Comparison of ENCODE assay signal across 8 cellular contexts in the genomic region with DNA sequence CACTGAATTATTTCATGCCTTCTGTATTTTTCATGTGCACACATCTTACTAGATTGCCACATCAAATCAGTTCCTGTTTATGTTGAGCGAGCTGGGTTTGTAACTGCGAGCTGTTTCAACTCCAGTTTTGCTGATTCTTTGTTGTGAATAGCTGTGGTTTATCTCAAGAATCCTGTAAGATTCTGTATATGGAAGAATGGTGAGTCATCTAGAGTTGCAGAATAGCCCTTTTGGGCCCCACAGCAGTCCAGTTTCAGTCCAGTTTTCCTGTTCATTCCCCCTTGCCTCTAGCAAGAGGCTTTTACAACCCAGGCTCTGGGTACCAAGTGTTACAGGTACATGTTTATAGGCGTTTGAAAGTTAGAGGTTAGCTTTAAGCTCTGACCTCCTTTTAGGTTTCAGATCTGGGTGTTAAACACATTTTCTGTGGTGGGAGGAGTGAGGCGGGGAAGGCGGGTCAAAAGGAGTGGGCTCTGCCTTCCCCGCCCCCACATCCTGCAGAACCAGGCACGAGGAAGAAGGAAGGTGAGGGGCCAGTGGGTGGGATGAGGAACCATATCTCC. TPM values are rescaled to one million over a fixed set of nuclear protein-coding genes. Genes with fewer than 3 reads are reported as not detected.
DNase-seq lines count a peak whose midpoint lies in the region; ATAC-seq lines count a peak whose summit lies in the region.

No MANE protein-coding gene starts in this region.

- peak overlapping the region; percentile 76 to 99 (median 88) for H3K27ac Mint-ChIP-seq in CD8-positive, alpha-beta memory T cell
- H3K27ac Mint-ChIP-seq in natural killer cell treated with Interleukin-12 subunit alpha and Interleukin-12 subunit beta and Interleukin-15 and Interleukin-18, amount 100 ng/mL, for 72 hours: peak overlapping the region; percentile 84 to 91

- CTCF ChIA-PET in CD8-positive, alpha-beta memory T cell (lab: Charles Lee): interaction anchor here (1.0 to 2.4 kb wide), 7 partner anchors 24 to 222 kb away, joined by 4 to 15 read pairs (median 5); a partner anchor contains a TSS

- H3K4me1 ChIP-seq in CD8-positive, alpha-beta memory T cell (ENCODE audit: insufficient read depth, low read length): peaks cover 52% of the 10 kb centered on the region

- peaks cover 67 to 88% (median 74%) of the 10 kb centered on the region in 3 donors for H3K4me1 Mint-ChIP-seq in CD8-positive, alpha-beta memory T cell
- peaks cover 60 to 62% of the 10 kb centered on the region in 2 donors for H3K4me1 Mint-ChIP-seq in natural killer cell treated with Interleukin-12 subunit alpha and Interleukin-12 subunit beta and Interleukin-15 and Interleukin-18, amount 100 ng/mL, for 72 hours (ENCODE audit: low read depth in 2 of 2)

- H3K36me3 Mint-ChIP-seq in CD8-positive, alpha-beta memory T cell: peaks cover 0 to 11% (median 0%) of the 10 kb centered on the region in 3 donors
- H3K36me3 Mint-ChIP-seq in natural killer cell treated with Interleukin-12 subunit alpha and Interleukin-12 subunit beta and Interleukin-15 and Interleukin-18, amount 100 ng/mL, for 72 hours: no peaks in the 10 kb centered on the region

- H3K27me3 ChIP-seq in CD8-positive, alpha-beta memory T cell (ENCODE audit: insufficient read depth, low read length, poor library complexity, severe bottlenecking): no peaks in the 10 kb centered on the region

- no peaks in the 10 kb centered on the region for H3K9me3 Mint-ChIP-seq in CD8-positive, alpha-beta memory T cell
- H3K9me3 Mint-ChIP-seq in natural killer cell treated with Interleukin-12 subunit alpha and Interleukin-12 subunit beta and Interleukin-15 and Interleukin-18, amount 100 ng/mL, for 72 hours: no peaks in the 10 kb centered on the region

- peak overlapping the region; percentile 47 for H3K27ac ChIP-seq in CD8-positive, alpha-beta memory T cell (ENCODE audit: low read depth, low read length)
- peak overlapping the region; percentile 83 for H3K27ac ChIP-seq in epithelial cell of prostate

- POLR2A ChIA-PET in CD8-positive, alpha-beta memory T cell (lab: Charles Lee): interaction anchor here (0.5 to 1.8 kb wide), 9 partner anchors 10 to 102 kb away, joined by 3 to 14 read pairs (median 3); a partner anchor contains a TSS

- no peaks in the 10 kb centered on the region for H3K9me3 ChIP-seq in CD8-positive, alpha-beta memory T cell (ENCODE audit: low read length)

- DNase-seq in CD8-positive, alpha-beta memory T cell: peak in 4 of 5 donors; percentile 22 to 66 (median 56)
- DNase-seq in HT-29 (ENCODE audit: low spot score) (peak; percentile 71), epithelial cell of prostate (ENCODE audit: low read depth, low spot score) (peak; percentile 63), NCI-H1436 (lab: John Stamatoyannopoulos, UW) (no peak), COR-L47 (lab: John Stamatoyannopoulos, UW) (no peak)
- DNase-seq in activated CD4-positive, alpha-beta T cell treated with anti-CD3 and anti-CD28 coated beads for 4 hours: peak; percentile 46 to 47
- peak; percentile 61 for DNase-seq in natural killer cell treated with Interleukin-12 subunit alpha and Interleukin-12 subunit beta and Interleukin-15 and Interleukin-18, amount 100 ng/mL, for 72 hours (ENCODE audit: low spot score)

- H3K27me3 Mint-ChIP-seq in CD8-positive, alpha-beta memory T cell: no peaks in the 10 kb centered on the region
- H3K27me3 Mint-ChIP-seq in natural killer cell treated with Interleukin-12 subunit alpha and Interleukin-12 subunit beta and Interleukin-15 and Interleukin-18, amount 100 ng/mL, for 72 hours: no peaks in the 10 kb centered on the region

- no peaks in the 10 kb centered on the region for H3K36me3 ChIP-seq in CD8-positive, alpha-beta memory T cell (ENCODE audit: insufficient read depth, low read length)

- peak; percentile 84 for ATAC-seq in GM21390 (IDR thresholded peaks at IDR 0.05; ENCODE audit: unreplicated experiment)
- peak; percentile 68 to 81 for ATAC-seq in natural killer cell treated with Interleukin-12 subunit alpha and Interleukin-12 subunit beta and Interleukin-15 and Interleukin-18, amount 100 ng/mL, for 72 hours

- peak overlapping the region; percentile 67 to 93 (median 78) for H3K4me3 Mint-ChIP-seq in CD8-positive, alpha-beta memory T cell
- H3K4me3 Mint-ChIP-seq in natural killer cell treated with Interleukin-12 subunit alpha and Interleukin-12 subunit beta and Interleukin-15 and Interleukin-18, amount 100 ng/mL, for 72 hours: peak overlapping the region; percentile 79

- H3K4me3 ChIP-seq in CD8-positive, alpha-beta memory T cell (ENCODE audit: low read length): peak overlapping the region; percentile 52

RNA-seq across cellular contexts. Expression of a gene that starts 32.7 kb away (rescaled TPM):
- 10 to 100 TPM; 38.0 to 43.7 TPM for total RNA-seq in CD8-positive, alpha-beta memory T cell
- polyA plus RNA-seq in CD8-positive, alpha-beta memory T cell: 48.5 TPM
- total RNA-seq in HT-29 (2014; rRNA removed; shearing (Covaris generic)): 54.5 and 58.5 TPM in 2 replicates
- 10 to 100 TPM; 37.3 to 56.9 TPM for total RNA-seq in natural killer cell treated with Interleukin-12 subunit alpha and Interleukin-12 subunit beta and Interleukin-15 and Interleukin-18, amount 100 ng/mL, for 72 hours

Comparison
In these comparisons a context has a peak if more than half of its experiments do, and no peak if none do; other contexts are left out.
1. DNase-seq: peak in CD8-positive, alpha-beta memory T cell (4 of 5), HT-29 (single experiment), activated CD4-positive, alpha-beta T cell treated with anti-CD3 and anti-CD28 coated beads for 4 hours (2 of 2), epithelial cell of prostate (single experiment) and natural killer cell treated with Interleukin-12 subunit alpha and Interleukin-12 subunit beta and Interleukin-15 and Interleukin-18, amount 100 ng/mL, for 72 hours (single experiment); none in NCI-H1436 (single experiment) and COR-L47 (single experiment).